In genomic region chr5:16492398-16493175, GRCh38 we compare ENCODE assay signal across 13 cellular contexts. TPM values are rescaled to one million over a fixed set of nuclear protein-coding genes. Genes with fewer than 3 reads are reported as not detected.
DNase-seq lines count a peak whose midpoint lies in the region; ATAC-seq, FAIRE-seq and TF ChIP-seq lines count a peak whose summit lies in the region.
"Had no signal": no experiment of that assay in that cellular context is flagged by ENCODE, and none has a peak within 500 bp of the region (broad histone marks: within the 10 kb centered on the region; RNA-seq: fewer than 3 reads in every experiment).

No MANE protein-coding gene starts in this region.

- H3K9me3 Mint-ChIP-seq in activated naive CD4-positive, alpha-beta T cell treated with anti-CD3 and anti-CD28 coated beads, Interleukin-2, amount 50 U/mL, for 24 hours = no peaks in the 10 kb centered on the region

- FAIRE-seq in keratinocyte (lab: Jason Lieb, UNC) = peak; percentile 75
- FAIRE-seq: H1 had no signal

- no peak overlapping the region for H3K4me3 Mint-ChIP-seq in activated naive CD4-positive, alpha-beta T cell treated with anti-CD3 and anti-CD28 coated beads, Interleukin-2, amount 50 U/mL, for 24 hours
- H3K4me3 Mint-ChIP-seq: naive B cell; stimulated activated naive B cell treated with anti-CD40 and anti-IgM and Interleukin-4, amounts not matched to agents 10 μg/mL and 1 μg/mL and 100 μg/mL, for 72 hours had no signal

- DNase-seq in activated naive CD4-positive, alpha-beta T cell treated with Interleukin-2 at 50 U/mL for 16 hours = no peak
- DNase-seq in WERI-Rb-1 (peak; percentile 59), keratinocyte (ENCODE audit: low read depth, low spot score) (no peak), upper lobe of right lung (no peak), foreskin melanocyte (no peak), OCI-LY7 (ENCODE audit: low spot score) (no peak), Ammon's horn (ENCODE audit: low spot score) (no peak)
- DNase-seq: activated naive CD4-positive, alpha-beta T cell treated with anti-CD3 and anti-CD28 coated beads, Interleukin-2, amount 50 U/mL, for 16 hours; naive B cell; stimulated activated naive B cell treated with anti-CD40 and anti-IgM and Interleukin-4, amounts not matched to agents 10 μg/mL and 1 μg/mL and 100 μg/mL, for 72 hours had no signal

- no peak overlapping the region for H3K4me3 ChIP-seq in WERI-Rb-1 (ENCODE audit: low read depth, low read length)
- peak overlapping the region in 2 of 3 experiments; percentile 1 to 47 for H3K4me3 ChIP-seq in keratinocyte (ENCODE audit: control insufficient read depth in 2 of 3, extremely low read depth in 1 of 3, insufficient read depth in 2 of 3, low read depth in 1 of 3, low read length in 3 of 3)
- no peak overlapping the region for H3K4me3 ChIP-seq in upper lobe of right lung
- H3K4me3 ChIP-seq in OCI-LY7 (ENCODE audit: low read depth, low read length, poor library complexity, severe bottlenecking) = no peak overlapping the region

- H3K27me3 Mint-ChIP-seq in activated naive CD4-positive, alpha-beta T cell treated with anti-CD3 and anti-CD28 coated beads, Interleukin-2, amount 50 U/mL, for 24 hours = no peaks in the 10 kb centered on the region
- H3K27me3 Mint-ChIP-seq: naive B cell; stimulated activated naive B cell treated with anti-CD40 and anti-IgM and Interleukin-4, amounts not matched to agents 10 μg/mL and 1 μg/mL and 100 μg/mL, for 72 hours had no signal

- H3K36me3 Mint-ChIP-seq in activated naive CD4-positive, alpha-beta T cell treated with anti-CD3 and anti-CD28 coated beads, Interleukin-2, amount 50 U/mL, for 24 hours = peaks cover 14% of the 10 kb centered on the region

- peaks cover 20% of the 10 kb centered on the region for H3K4me1 ChIP-seq in keratinocyte (ENCODE audit: control insufficient read depth, extremely low read depth, insufficient read depth, low read length)
- H3K4me1 ChIP-seq in upper lobe of right lung = no peaks in the 10 kb centered on the region
- no peaks in the 10 kb centered on the region for H3K4me1 ChIP-seq in OCI-LY7 (ENCODE audit: insufficient read depth, low read length, poor library complexity, severe bottlenecking)

- H3K27ac ChIP-seq in WERI-Rb-1 (no peak overlapping the region), keratinocyte (ENCODE audit: control insufficient read depth, insufficient read depth, low read length) (peak overlapping the region; percentile 99), upper lobe of right lung (peak overlapping the region; percentile 31), OCI-LY7 (ENCODE audit: low read depth, low read length, poor library complexity, severe bottlenecking) (no peak overlapping the region)
- H3K27ac ChIP-seq: C4-2B had no signal

- dilution Hi-C loops in keratinocyte (cut with MboI; ENCODE audit: extremely low pct_ligation_motif_present, low sequenced_read_pairs) = no loop called here

- H3K9me3 ChIP-seq in WERI-Rb-1 (ENCODE audit: severe bottlenecking) = peaks cover 8% of the 10 kb centered on the region
- no peaks in the 10 kb centered on the region for H3K9me3 ChIP-seq in keratinocyte (ENCODE audit: control insufficient read depth, low read depth, low read length)
- H3K9me3 ChIP-seq in upper lobe of right lung = peaks cover 7% of the 10 kb centered on the region
- H3K9me3 ChIP-seq in OCI-LY7 (ENCODE audit: low read length) = peaks cover 19% of the 10 kb centered on the region

- H3K4me2 ChIP-seq in keratinocyte (ENCODE audit: control insufficient read depth, extremely low read depth, insufficient read depth, low read depth, low read length) (peak overlapping the region; percentile 49), OCI-LY7 (ENCODE audit: low read length) (no peak overlapping the region)

- H2AFZ ChIP-seq in keratinocyte (ENCODE audit: control insufficient read depth, low read length) (peak overlapping the region; percentile 35), OCI-LY7 (ENCODE audit: low read length) (no peak overlapping the region)

- H3K4me1 Mint-ChIP-seq in activated naive CD4-positive, alpha-beta T cell treated with anti-CD3 and anti-CD28 coated beads, Interleukin-2, amount 50 U/mL, for 24 hours = peaks cover 57% of the 10 kb centered on the region
- H3K4me1 Mint-ChIP-seq: naive B cell had no signal

- H3K9ac ChIP-seq in keratinocyte (ENCODE audit: control insufficient read depth, extremely low read depth, insufficient read depth, low read length) = peak overlapping the region; percentile 82

- intact Hi-C loops in upper lobe of right lung (cut with DNase I) (no loop called here), OCI-LY7 (cut with micrococcal nuclease; ENCODE audit: unreplicated experiment) (no loop called here)

- ATAC-seq in upper lobe of right lung = peak; percentile 68
- ATAC-seq: stimulated activated naive B cell treated with anti-CD40 and anti-IgM and Interleukin-4, amounts not matched to agents 10 μg/mL and 1 μg/mL and 100 μg/mL, for 72 hours had no signal

- POLR2A ChIA-PET in OCI-LY7 (lab: Charles Lee) = no interaction called here

- no peaks in the 10 kb centered on the region for H4K20me1 ChIP-seq in keratinocyte (ENCODE audit: control insufficient read depth, extremely low read depth, insufficient read depth, low read length)
- H4K20me1 ChIP-seq in OCI-LY7 (ENCODE audit: insufficient read depth, low read length) = no peaks in the 10 kb centered on the region

- H3K36me3 ChIP-seq in WERI-Rb-1 (no peaks in the 10 kb centered on the region), keratinocyte (ENCODE audit: control insufficient read depth in 2 of 2, extremely low read depth in 1 of 2, insufficient read depth in 2 of 2, low read length in 2 of 2) (no peaks in the 10 kb centered on the region), upper lobe of right lung (no peaks in the 10 kb centered on the region), OCI-LY7 (ENCODE audit: insufficient read depth, low read length) (no peaks in the 10 kb centered on the region)

- no TSS peak for BruUV-seq in OCI-LY7 (replicated peaks; lab: Mats Ljungman, UMichigan)

- no peaks in the 10 kb centered on the region for H3K9me1 ChIP-seq in keratinocyte (ENCODE audit: control insufficient read depth, extremely low read depth, insufficient read depth, low read length)

- H3K79me2 ChIP-seq in keratinocyte (ENCODE audit: control insufficient read depth, insufficient read depth, low read length) (no peaks in the 10 kb centered on the region), OCI-LY7 (ENCODE audit: insufficient read depth, low read depth, low read length) (no peaks in the 10 kb centered on the region)

- CTCF ChIA-PET in OCI-LY7 (lab: Charles Lee; ENCODE audit: unreplicated experiment) = no interaction called here

- H3K27me3 ChIP-seq in WERI-Rb-1 (ENCODE audit: insufficient read depth, low read depth, severe bottlenecking) (no peaks in the 10 kb centered on the region), keratinocyte (ENCODE audit: control insufficient read depth, extremely low read depth, insufficient read depth, low read length) (no peaks in the 10 kb centered on the region), upper lobe of right lung (no peaks in the 10 kb centered on the region)

- no peaks in the 10 kb centered on the region for H3K9me2 ChIP-seq in OCI-LY7 (ENCODE audit: insufficient read depth, low read length)

- H3K27ac Mint-ChIP-seq in activated naive CD4-positive, alpha-beta T cell treated with anti-CD3 and anti-CD28 coated beads, Interleukin-2, amount 50 U/mL, for 24 hours = peak overlapping the region; percentile 32
- H3K27ac Mint-ChIP-seq: stimulated activated naive B cell treated with anti-CD40 and anti-IgM and Interleukin-4, amounts not matched to agents 10 μg/mL and 1 μg/mL and 100 μg/mL, for 72 hours had no signal

- TF ChIP-seq CTCF in WERI-Rb-1 (IDR thresholded peaks at IDR 0.05; ENCODE audit: low read depth, low read length) (no peak), keratinocyte (optimal IDR thresholded peaks at IDR 0.05 in 1 of 3, IDR thresholded peaks at IDR 0.05 in 1 of 3, conservative IDR thresholded peaks at IDR 0.05 in 1 of 3; ENCODE audit: extremely low read depth in 1 of 3, insufficient read depth in 2 of 3, low read length in 3 of 3) (no peak), upper lobe of right lung (IDR thresholded peaks at IDR 0.05) (no peak), OCI-LY7 (conservative IDR thresholded peaks at IDR 0.05; ENCODE audit: low read length) (no peak)

RNA-seq across cellular contexts. Expression of gene ZNF622, which starts 27.0 kb away (rescaled TPM):
- 19.8 to 23.1 TPM (median 22.6 TPM) in 3 replicates for polyA plus RNA-seq in keratinocyte
- polyA plus RNA-seq in keratinocyte (2011; ENCODE audit: low read depth) = 107 TPM
- 17.9 and 19.5 TPM in 2 replicates for polyA plus RNA-seq in keratinocyte (2011; cell fraction: cytosol; rRNA removed)
- polyA plus RNA-seq in keratinocyte (2011; cell fraction: nucleus; rRNA removed) = 27.8 and 33.5 TPM in 2 replicates
- 41.5 and 51.1 TPM in 2 replicates for polyA plus RNA-seq in keratinocyte (2012; ENCODE audit: low replicate concordance)
- polyA minus RNA-seq in keratinocyte = 6.1 to 10.3 TPM (median 8.5 TPM) in 3 replicates
- polyA minus RNA-seq in keratinocyte (2011; cell fraction: cytosol; rRNA and poly(A)+ RNA removed) = 20.7 TPM
- polyA minus RNA-seq in keratinocyte (2011; cell fraction: nucleus; rRNA and poly(A)+ RNA removed) = 8.3 and 13.4 TPM in 2 replicates
- total RNA-seq in upper lobe of right lung (28.0 TPM), OCI-LY7 (2022) (28.3 and 32.9 TPM in 2 replicates)
- total RNA-seq in OCI-LY7 (2014; rRNA removed; shearing (Covaris generic)) = 25.7 and 30.5 TPM in 2 replicates

Comparison
In these comparisons a context has a peak if more than half of its experiments do, and no peak if none do; other contexts are left out.
1. H3K27ac ChIP-seq: peak in keratinocyte (single experiment) and upper lobe of right lung (single experiment); none in WERI-Rb-1 (single experiment) and OCI-LY7 (single experiment).
2. H3K4me3 ChIP-seq: peak in keratinocyte (2 of 3); none in WERI-Rb-1 (single experiment), upper lobe of right lung (single experiment) and OCI-LY7 (single experiment).